Comparison of ENCODE assay signal across 21 cellular contexts in genomic region chr2:150095361-150095760, GRCh38.
DNase-seq lines count a peak whose midpoint lies in the region; ATAC-seq and TF ChIP-seq lines count a peak whose summit lies in the region.
"Had no signal": no experiment of that assay in that cellular context is flagged by ENCODE, and none has a peak within 500 bp of the region (broad histone marks: within the 10 kb centered on the region; RNA-seq: fewer than 3 reads in every experiment).

No MANE protein-coding gene starts in this region.

- no peak overlapping the region for H2BK5ac ChIP-seq in IMR-90 (ENCODE audit: low read depth, low read length, poor library complexity, severe bottlenecking)

- no peaks in the 10 kb centered on the region for H3K36me3 ChIP-seq in IMR-90 (ENCODE audit: control insufficient read depth, insufficient read depth, low read length)
- no peaks in the 10 kb centered on the region for H3K36me3 ChIP-seq in tibial nerve
- H3K36me3 ChIP-seq: BLaER1 had no signal

- BruUV-seq in IMR-90 (replicated peaks; lab: Mats Ljungman, UMichigan): no TSS peak

- H3K27ac Mint-ChIP-seq in glutamatergic neuron (ENCODE audit: unreplicated experiment): no peak overlapping the region
- no peak overlapping the region for H3K27ac Mint-ChIP-seq in activated CD8-positive, alpha-beta T cell treated with anti-CD3 and anti-CD28 coated beads for 36 hours
- H3K27ac Mint-ChIP-seq: CD4-positive, CD25-positive, alpha-beta regulatory T cell had no signal

- H2BK15ac ChIP-seq in IMR-90 (ENCODE audit: low read depth, low read length): peak overlapping the region; percentile 65; the same call in 1 of the 3 replicates

- in situ Hi-C loops in IMR-90 (cut with MboI; ENCODE audit: low sequenced_read_pairs): no loop called here

- peak overlapping the region; percentile 37 for H2AFZ ChIP-seq in IMR-90 (replicated peaks; ENCODE audit: low read length, poor library complexity)

- H3K4me2 ChIP-seq in IMR-90 (ENCODE audit: low read depth, low read length): no peak overlapping the region
- H3K4me2 ChIP-seq: BLaER1, SK-N-SH had no signal

- no peaks in the 10 kb centered on the region for H3K9me3 ChIP-seq in IMR-90 (ENCODE audit: control insufficient read depth, insufficient read depth, low read length)
- no peaks in the 10 kb centered on the region for H3K9me3 ChIP-seq in tibial nerve
- H3K9me3 ChIP-seq: BLaER1, SK-N-SH had no signal

- no peaks in the 10 kb centered on the region for H3K9me3 Mint-ChIP-seq in glutamatergic neuron (ENCODE audit: unreplicated experiment)
- H3K9me3 Mint-ChIP-seq in activated CD8-positive, alpha-beta T cell treated with anti-CD3 and anti-CD28 coated beads for 36 hours: no peaks in the 10 kb centered on the region

- H3K4me3 ChIP-seq in IMR-90 (ENCODE audit: insufficient read depth, low read depth, low read length) (no peak overlapping the region), tibial nerve (no peak overlapping the region)
- H3K4me3 ChIP-seq: BLaER1, GM12878 had no signal

- H3K56ac ChIP-seq in IMR-90 (ENCODE audit: extremely low read depth, insufficient read depth, low read length): no peak overlapping the region

- peak overlapping the region; percentile 11; the same call in 1 of the 2 replicates for H4K91ac ChIP-seq in IMR-90 (ENCODE audit: insufficient read depth, low read depth, low read length)

- H3K4me3 Mint-ChIP-seq in glutamatergic neuron (ENCODE audit: unreplicated experiment): no peak overlapping the region
- no peak overlapping the region for H3K4me3 Mint-ChIP-seq in activated CD8-positive, alpha-beta T cell treated with anti-CD3 and anti-CD28 coated beads for 36 hours
- H3K4me3 Mint-ChIP-seq: CD4-positive, CD25-positive, alpha-beta regulatory T cell had no signal

- TF ChIP-seq POLR2A in IMR-90 (IDR thresholded peaks at IDR 0.05; ENCODE audit: low read depth, low read length) (no peak), tibial nerve (IDR thresholded peaks at IDR 0.05) (no peak)

- H3K18ac ChIP-seq in IMR-90 (ENCODE audit: low read depth, low read length): peak overlapping the region; percentile 57

- no peak overlapping the region for H3K9ac ChIP-seq in IMR-90 (ENCODE audit: low read depth, low read length)
- H3K9ac ChIP-seq: BLaER1, SK-N-SH had no signal

- H2BK120ac ChIP-seq in IMR-90 (ENCODE audit: low read depth, low read length): peak overlapping the region; percentile 30

- peak overlapping the region; percentile 30; the same call in 1 of the 2 replicates for H4K5ac ChIP-seq in IMR-90 (ENCODE audit: low read depth, low read length)

- no peak for TF ChIP-seq EP300 in tibial nerve (IDR thresholded peaks at IDR 0.05)

- no peaks in the 10 kb centered on the region for H3K27me3 Mint-ChIP-seq in glutamatergic neuron (ENCODE audit: unreplicated experiment)
- no peaks in the 10 kb centered on the region for H3K27me3 Mint-ChIP-seq in activated CD8-positive, alpha-beta T cell treated with anti-CD3 and anti-CD28 coated beads for 36 hours
- H3K27me3 Mint-ChIP-seq: CD4-positive, CD25-positive, alpha-beta regulatory T cell had no signal

- CTCF ChIA-PET in IMR-90 (lab: Yijun Ruan, JAX): no interaction called here
- CTCF ChIA-PET in activated CD8-positive, alpha-beta T cell treated with anti-CD3 and anti-CD28 coated beads for 36 hours (lab: Charles Lee): no interaction called here

- no peaks in the 10 kb centered on the region for H3K4me1 Mint-ChIP-seq in glutamatergic neuron (ENCODE audit: low read depth, unreplicated experiment)
- no peaks in the 10 kb centered on the region for H3K4me1 Mint-ChIP-seq in activated CD8-positive, alpha-beta T cell treated with anti-CD3 and anti-CD28 coated beads for 36 hours (ENCODE audit: low read depth)
- H3K4me1 Mint-ChIP-seq: CD4-positive, CD25-positive, alpha-beta regulatory T cell had no signal

- no peak overlapping the region; a peak in 1 of 4 replicates for H4K8ac ChIP-seq in IMR-90 (ENCODE audit: low read depth in 2 of 2, low read length in 2 of 2)

- ATAC-seq in IMR-90 (ENCODE audit: low read depth): no peak
- ATAC-seq in activated CD8-positive, alpha-beta T cell treated with anti-CD3 and anti-CD28 coated beads for 36 hours: no peak
- ATAC-seq: GM12878, HCT116, PC-3 had no signal

- 0 out of 2 replicates have a peak, but pooled peaks cover 7% of the 10 kb centered on the region for H3K9me1 ChIP-seq in IMR-90 (ENCODE audit: insufficient read depth, low read length)

- peak overlapping the region; percentile 4; the same call in 1 of the 2 replicates for H2BK20ac ChIP-seq in IMR-90 (ENCODE audit: low read depth, low read length)

- peak overlapping the region; percentile 42 for H3K14ac ChIP-seq in IMR-90 (replicated peaks; ENCODE audit: low read depth, low read length)

- H2AK5ac ChIP-seq in IMR-90 (ENCODE audit: low read depth, low read length): peak overlapping the region; percentile 77

- POLR2A ChIA-PET in IMR-90 (lab: Charles Lee; ENCODE audit: unreplicated experiment): no interaction called here
- POLR2A ChIA-PET in activated CD8-positive, alpha-beta T cell treated with anti-CD3 and anti-CD28 coated beads for 36 hours (lab: Charles Lee): no interaction called here

- no CpG with 5 or more reads among the region's 2 CpGs for WGBS in IMR-90 (ENCODE audit: extremely low coverage in 2 of 2, insufficient read length in 1 of 2), 2 experiments
- WGBS in tibial nerve, 2 donors: 34 to 48% methylated on average over 2 of the region's 2 CpGs

- intact Hi-C loops in IMR-90 (cut with micrococcal nuclease): loop anchor here (10.0 kb wide), 1 partner anchor 501 kb away; no protein-coding TSS in a partner anchor
- intact Hi-C loops in activated CD8-positive, alpha-beta T cell treated with anti-CD3 and anti-CD28 coated beads for 36 hours (cut with micrococcal nuclease): no loop called here

- H3K27me3 ChIP-seq in IMR-90 (ENCODE audit: control insufficient read depth, insufficient read depth, low read length) (no peaks in the 10 kb centered on the region), tibial nerve (no peaks in the 10 kb centered on the region)
- H3K27me3 ChIP-seq: BLaER1 had no signal

- H3K4me1 ChIP-seq in IMR-90 (ENCODE audit: control insufficient read depth, insufficient read depth, low read length): peaks cover 4% of the 10 kb centered on the region; the same call in 1 of the 2 replicates
- H3K4me1 ChIP-seq in tibial nerve: peaks cover 0 to 9% (median 0%) of the 10 kb centered on the region in 4 donors
- H3K4me1 ChIP-seq: BLaER1 had no signal

- TF ChIP-seq RAD21 in IMR-90 (IDR thresholded peaks at IDR 0.05; ENCODE audit: low read length): no peak

- H3K79me1 ChIP-seq in IMR-90 (ENCODE audit: low read depth in 1 of 2, low read length in 2 of 2): no peaks in the 10 kb centered on the region

- DNase-seq in COR-L47 (lab: John Stamatoyannopoulos, UW) (peak; percentile 7), IMR-90 (no peak), brain pericyte (ENCODE audit: low read depth, low spot score) (peak; percentile 33), fibroblast of peridontal ligament (ENCODE audit: extremely low read depth) (peak; percentile 47), tibial nerve (ENCODE audit: low spot score in 2 of 2) (no peak), glutamatergic neuron (no peak)
- DNase-seq in activated CD8-positive, alpha-beta T cell treated with anti-CD3 and anti-CD28 coated beads for 36 hours: no peak
- DNase-seq: CD4-positive, CD25-positive, alpha-beta regulatory T cell; Karpas-422; NCI-H1092; NCI-H1436; NCI-H1930; NCI-H526 treated with DMSO at 0.1 percent for 48 hours; NK-92 treated with Interleukin-12 subunit alpha and Interleukin-12 subunit beta, amount 100 ng/mL, for 24 hours; PC-3; SK-N-SH; SW 1271 had no signal

- peak overlapping the region; percentile 81; the same call in 1 of the 2 replicates for H3K4ac ChIP-seq in IMR-90 (ENCODE audit: low read depth, low read length)

- H2AK9ac ChIP-seq in IMR-90 (replicated peaks; ENCODE audit: low read depth, low read length, poor library complexity): no peak overlapping the region

- H3K27ac ChIP-seq in IMR-90 (ENCODE audit: insufficient read depth, low read length) (peak overlapping the region; percentile 45; the same call in 1 of the 2 replicates), tibial nerve (no peak overlapping the region)
- H3K27ac ChIP-seq: BLaER1, HL-60 had no signal

- H4K20me1 ChIP-seq in IMR-90 (ENCODE audit: insufficient read depth, low read length): no peaks in the 10 kb centered on the region
- H4K20me1 ChIP-seq: BLaER1 had no signal

- no peaks in the 10 kb centered on the region for H3K36me3 Mint-ChIP-seq in glutamatergic neuron (ENCODE audit: unreplicated experiment)
- H3K36me3 Mint-ChIP-seq in activated CD8-positive, alpha-beta T cell treated with anti-CD3 and anti-CD28 coated beads for 36 hours (ENCODE audit: low read depth): no peaks in the 10 kb centered on the region
- H3K36me3 Mint-ChIP-seq: CD4-positive, CD25-positive, alpha-beta regulatory T cell had no signal

- dilution Hi-C loops in IMR-90 (cut with HindIII; ENCODE audit: low sequenced_read_pairs, unreplicated experiment): no loop called here

- H3K23ac ChIP-seq in IMR-90 (ENCODE audit: low read depth, low read length): peak overlapping the region; percentile 48; the same call in 1 of the 2 replicates

- TF ChIP-seq CTCF in IMR-90 (conservative IDR thresholded peaks at IDR 0.05; ENCODE audit: low read depth, low read length) (no peak), tibial nerve (IDR thresholded peaks at IDR 0.05) (no peak), glutamatergic neuron (IDR thresholded peaks at IDR 0.05; ENCODE audit: partially characterized antibody, unreplicated experiment) (no peak)
- TF ChIP-seq CTCF in activated CD8-positive, alpha-beta T cell treated with anti-CD3 and anti-CD28 coated beads for 36 hours (IDR thresholded peaks at IDR 0.05): no peak

TF ChIP-seq in IMR-90, 13 proteins besides CTCF, POLR2A, EP300 and RAD21 (continues in another document):
- TF ChIP-seq MAFK (IDR thresholded peaks at IDR 0.05; ENCODE audit: low read depth, low read length) (no peak), RCOR1 (IDR thresholded peaks at IDR 0.05; ENCODE audit: insufficient replicate concordance, low read length) (no peak), USF2 (IDR thresholded peaks at IDR 0.05; ENCODE audit: low read depth, low read length) (no peak), CEBPB (IDR thresholded peaks at IDR 0.05; ENCODE audit: low read depth, low read length) (no peak), NFE2L2 (IDR thresholded peaks at IDR 0.05; ENCODE audit: low read depth, low read length) (no peak)

Comparison
In these comparisons a context has a peak if more than half of its experiments do, and no peak if none do; other contexts are left out.
1. DNase-seq: peak in COR-L47 (single experiment), brain pericyte (single experiment) and fibroblast of peridontal ligament (single experiment); none in IMR-90 (single experiment), tibial nerve (0 of 2), glutamatergic neuron (single experiment) and activated CD8-positive, alpha-beta T cell treated with anti-CD3 and anti-CD28 coated beads for 36 hours (single experiment).